Comparison of ENCODE assay signal across 8 cellular contexts in genomic region chr2:149330127-149331022, GRCh38. TPM values are rescaled to one million over a fixed set of nuclear protein-coding genes. Genes with fewer than 3 reads are reported as not detected.
DNase-seq lines count a peak whose midpoint lies in the region; ATAC-seq lines count a peak whose summit lies in the region.

Gene LYPD6 (plus strand): TSS chr2:149330587. CDS start chr2:149437709, 107,122 bp downstream.

- WGBS in ectodermal cell, 2 experiments = 0 to 1% methylated on average over 96 of the region's 96 CpGs

- H3K4me1 ChIP-seq in ectodermal cell (ENCODE audit: control insufficient read depth, insufficient read depth, low read length) = peaks cover 4% of the 10 kb centered on the region

- DNase-seq in DMS53 treated with DMSO at 0.1 percent for 48 hours (lab: John Stamatoyannopoulos, UW; ENCODE audit: unreplicated experiment) (peak; percentile 20), HT1080 (ENCODE audit: low read depth) (peak; percentile 69), RPMI7951 (ENCODE audit: low read depth) (peak; percentile 84), lung microvascular endothelial cell (ENCODE audit: low read depth in 2 of 2) (peak; percentile 63 to 89), superior temporal gyrus (ENCODE audit: extremely low spot score) (peak; percentile 81)
- no peak for DNase-seq in stimulated activated CD8-positive, alpha-beta memory T cell treated with anti-CD3 and anti-CD28 coated beads, Interleukin-4, amount 100 ng/mL, for 48 hours

- H3K27me3 ChIP-seq in ectodermal cell (ENCODE audit: control insufficient read depth, insufficient read depth, low read length, poor library complexity, severe bottlenecking) = peaks cover 28% of the 10 kb centered on the region

- no peaks in the 10 kb centered on the region for H3K9me3 ChIP-seq in ectodermal cell (ENCODE audit: control insufficient read depth, low read length)

- peak; percentile 88 for ATAC-seq in GM21515 (IDR thresholded peaks at IDR 0.05; ENCODE audit: unreplicated experiment)

- peak within 1 kb of the TSS; percentile 78 for H3K4me3 ChIP-seq in ectodermal cell (ENCODE audit: insufficient read depth, low read depth, low read length)

- H3K27ac ChIP-seq in ectodermal cell (ENCODE audit: insufficient read depth, low read depth, low read length, poor library complexity, severe bottlenecking) = no peak within 1 kb of the TSS

- H3K36me3 ChIP-seq in ectodermal cell (ENCODE audit: control insufficient read depth, insufficient read depth, low read length) = no peaks in the 10 kb centered on the region

RNA-seq across cellular contexts. Expression of gene LYPD6, which starts in this region (rescaled TPM):
- 2.3 and 3.1 TPM in 2 replicates for total RNA-seq in HT1080 (2014; rRNA removed; shearing (Covaris generic))
- 3.3 and 3.5 TPM in 2 replicates for polyA plus RNA-seq in HT1080 (2015; cell fraction: cytosol; rRNA removed)
- polyA plus RNA-seq in HT1080 (2015; cell fraction: nucleus; rRNA removed) = 2.2 and 2.8 TPM in 2 replicates
- 16.1 and 19.5 TPM in 2 replicates for total RNA-seq in RPMI7951 (2014; rRNA removed; shearing (Covaris generic))
- polyA plus RNA-seq in ectodermal cell (2013, experiment 1 of 4) = 4.2 TPM
- polyA plus RNA-seq in ectodermal cell (2013, experiment 2 of 4) = 3.5 TPM
- polyA plus RNA-seq in ectodermal cell (2013, experiment 3 of 4) = 2.9 TPM
- 3.2 TPM for polyA plus RNA-seq in ectodermal cell (2013, experiment 4 of 4)
- 3.7 and 7.5 TPM in 2 replicates for total RNA-seq in lung microvascular endothelial cell
